In the genomic region with DNA sequence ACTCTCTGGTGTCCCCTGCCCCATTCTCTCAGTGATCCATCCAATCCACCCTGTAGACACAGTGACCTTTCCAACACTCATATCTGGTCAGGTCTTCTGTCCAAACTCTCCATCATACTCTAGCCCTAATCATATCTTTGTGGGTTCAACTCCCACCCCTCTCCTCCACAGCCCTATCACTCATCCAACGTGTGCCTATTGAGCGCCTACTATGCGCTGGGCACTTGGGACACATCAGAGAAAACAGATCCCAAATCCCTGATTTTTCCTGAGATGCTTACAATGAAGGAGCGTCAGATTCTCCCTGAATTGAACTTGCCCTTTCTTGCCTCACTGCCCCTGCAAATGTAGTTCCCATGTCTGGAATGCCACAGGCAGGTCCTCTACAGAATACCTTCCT, we compare ENCODE assay signal across 10 cellular contexts. TPM values are rescaled to one million over a fixed set of nuclear protein-coding genes. Genes with fewer than 3 reads are reported as not detected.
DNase-seq lines count a peak whose midpoint lies in the region; ATAC-seq and TF ChIP-seq lines count a peak whose summit lies in the region.
"Had no signal": no experiment of that assay in that cellular context is flagged by ENCODE, and none has a peak within 500 bp of the region (broad histone marks: within the 10 kb centered on the region; RNA-seq: fewer than 3 reads in every experiment).

No MANE protein-coding gene starts in this region.

- DNase-seq in activated T-cell treated with anti-CD3 and anti-CD28 coated beads, Interleukin-2, amount 50 U/mL, for 72 hours: no peak
- no peak for DNase-seq in activated T-cell treated with anti-CD3 and anti-CD28 coated beads, Interleukin-2, amount 50 U/mL, for 24 hours
- DNase-seq in SK-N-DZ (ENCODE audit: low spot score): no peak
- DNase-seq: mammary epithelial cell had no signal

- no peak overlapping the region for H3K4me3 Mint-ChIP-seq in activated T-cell treated with anti-CD3 and anti-CD28 coated beads, Interleukin-2, amount 50 U/mL, for 72 hours
- no peak overlapping the region for H3K4me3 Mint-ChIP-seq in activated T-cell treated with anti-CD3 and anti-CD28 coated beads, Interleukin-2, amount 50 U/mL, for 24 hours
- peak overlapping the region; percentile 11 to 72 (median 61) for H3K4me3 Mint-ChIP-seq in nephron

- no peak overlapping the region for H3K4me3 ChIP-seq in SU-DHL-6 (ENCODE audit: insufficient read depth, low read length, poor library complexity, severe bottlenecking)

- H3K9me3 ChIP-seq in SU-DHL-6 (ENCODE audit: insufficient read depth, low read length): no peaks in the 10 kb centered on the region

- no peaks in the 10 kb centered on the region; the same call in 1 of the 2 replicates for H4K20me1 ChIP-seq in SU-DHL-6 (ENCODE audit: low read depth, low read length)

- H3K27ac ChIP-seq in SU-DHL-6 (ENCODE audit: low read depth, low read length): no peak overlapping the region

- peaks cover 9% of the 10 kb centered on the region for H3K36me3 ChIP-seq in SU-DHL-6 (ENCODE audit: low read length)

- TF ChIP-seq CTCF in SU-DHL-6 (IDR thresholded peaks at IDR 0.05; ENCODE audit: insufficient read depth, low read length, poor library complexity, severe bottlenecking): no peak
- TF ChIP-seq CTCF in nephron (IDR thresholded peaks at IDR 0.05; ENCODE audit: unreplicated experiment in 3 of 3): no peak

- peaks cover 10 to 26% of the 10 kb centered on the region in 2 donors for H3K36me3 Mint-ChIP-seq in activated T-cell treated with anti-CD3 and anti-CD28 coated beads, Interleukin-2, amount 50 U/mL, for 72 hours (ENCODE audit: insufficient read depth in 2 of 2)
- H3K36me3 Mint-ChIP-seq in activated T-cell treated with anti-CD3 and anti-CD28 coated beads, Interleukin-2, amount 50 U/mL, for 24 hours (ENCODE audit: low read depth): peaks cover 34% of the 10 kb centered on the region
- H3K36me3 Mint-ChIP-seq in nephron (ENCODE audit: low read depth): peaks cover 30% of the 10 kb centered on the region

- H3K4me2 ChIP-seq in SU-DHL-6 (ENCODE audit: low read depth, low read length, poor library complexity, severe bottlenecking): peak overlapping the region; percentile 81

- no peak for ATAC-seq in activated T-cell treated with anti-CD3 and anti-CD28 coated beads, Interleukin-2, amount 50 U/mL, for 72 hours (replicated peaks in 1 of 2)
- ATAC-seq in HG03439 (IDR thresholded peaks at IDR 0.05; ENCODE audit: unreplicated experiment): no peak

- H3K27ac Mint-ChIP-seq in activated T-cell treated with anti-CD3 and anti-CD28 coated beads, Interleukin-2, amount 50 U/mL, for 72 hours: peak overlapping the region; percentile 76
- no peak overlapping the region for H3K27ac Mint-ChIP-seq in activated T-cell treated with anti-CD3 and anti-CD28 coated beads, Interleukin-2, amount 50 U/mL, for 24 hours
- H3K27ac Mint-ChIP-seq in nephron: no peak overlapping the region

- H2AFZ ChIP-seq in SU-DHL-6 (ENCODE audit: low read depth, low read length, severe bottlenecking): no peak overlapping the region

- no peaks in the 10 kb centered on the region for H3K9me3 Mint-ChIP-seq in activated T-cell treated with anti-CD3 and anti-CD28 coated beads, Interleukin-2, amount 50 U/mL, for 72 hours
- H3K9me3 Mint-ChIP-seq in activated T-cell treated with anti-CD3 and anti-CD28 coated beads, Interleukin-2, amount 50 U/mL, for 24 hours: no peaks in the 10 kb centered on the region
- H3K9me3 Mint-ChIP-seq in nephron: no peaks in the 10 kb centered on the region

- H3K27me3 ChIP-seq in SU-DHL-6 (ENCODE audit: low read length): no peaks in the 10 kb centered on the region

- no peak overlapping the region for H3K9ac ChIP-seq in SU-DHL-6 (ENCODE audit: low read length)
- H3K9ac ChIP-seq: parathyroid adenoma had no signal

- peaks cover 44% of the 10 kb centered on the region for H3K79me2 ChIP-seq in SU-DHL-6 (ENCODE audit: insufficient read depth, low read length)
- H3K79me2 ChIP-seq: parathyroid adenoma had no signal

- H3K9me2 ChIP-seq in SU-DHL-6 (replicated peaks; ENCODE audit: insufficient read depth, low read length): no peaks in the 10 kb centered on the region

- H3K27me3 Mint-ChIP-seq in activated T-cell treated with anti-CD3 and anti-CD28 coated beads, Interleukin-2, amount 50 U/mL, for 72 hours (ENCODE audit: low read depth): no peaks in the 10 kb centered on the region
- H3K27me3 Mint-ChIP-seq in activated T-cell treated with anti-CD3 and anti-CD28 coated beads, Interleukin-2, amount 50 U/mL, for 24 hours: no peaks in the 10 kb centered on the region
- no peaks in the 10 kb centered on the region for H3K27me3 Mint-ChIP-seq in nephron (ENCODE audit: low read depth)

- H3K4me1 Mint-ChIP-seq in activated T-cell treated with anti-CD3 and anti-CD28 coated beads, Interleukin-2, amount 50 U/mL, for 72 hours (ENCODE audit: low read depth): peaks cover 10% of the 10 kb centered on the region
- peaks cover 27% of the 10 kb centered on the region for H3K4me1 Mint-ChIP-seq in activated T-cell treated with anti-CD3 and anti-CD28 coated beads, Interleukin-2, amount 50 U/mL, for 24 hours (ENCODE audit: low read depth)
- no peaks in the 10 kb centered on the region for H3K4me1 Mint-ChIP-seq in nephron

- H3F3A ChIP-seq in SU-DHL-6 (ENCODE audit: insufficient read depth): no peaks in the 10 kb centered on the region

RNA-seq across cellular contexts. Expression of a gene that starts 1.8 kb away (rescaled TPM):
- total RNA-seq in activated T-cell treated with anti-CD3 and anti-CD28 coated beads, Interleukin-2, amount 50 U/mL, for 72 hours: 10 to 100 TPM; 56.5 to 78.8 TPM
- polyA plus RNA-seq in SK-N-DZ (2014; cell fraction: cytosol; rRNA removed): 128 and 179 TPM in 2 replicates
- polyA plus RNA-seq in SK-N-DZ (2014; cell fraction: nucleus; rRNA removed): 78.1 and 78.2 TPM in 2 replicates

RNA-seq across cellular contexts. Expression of a gene that starts 17.6 kb away (rescaled TPM):
- 10 to 100 TPM; 67.0 to 82.1 TPM for total RNA-seq in activated T-cell treated with anti-CD3 and anti-CD28 coated beads, Interleukin-2, amount 50 U/mL, for 72 hours
- 4.0 and 5.0 TPM in 2 replicates for polyA plus RNA-seq in SK-N-DZ (2014; cell fraction: cytosol; rRNA removed)
- polyA plus RNA-seq in SK-N-DZ (2014; cell fraction: nucleus; rRNA removed): 1.1 and 8.8 TPM in 2 replicates

RNA-seq across cellular contexts. Expression of a gene that starts 20.6 kb away (rescaled TPM):
- total RNA-seq in activated T-cell treated with anti-CD3 and anti-CD28 coated beads, Interleukin-2, amount 50 U/mL, for 72 hours: 1 to 10 TPM; 5.8 to 6.3 TPM
- polyA plus RNA-seq in SK-N-DZ (2014; cell fraction: cytosol; rRNA removed): 27.7 and 40.1 TPM in 2 replicates
- polyA plus RNA-seq in SK-N-DZ (2014; cell fraction: nucleus; rRNA removed): 21.8 and 34.0 TPM in 2 replicates

RNA-seq across cellular contexts. Expression of a gene that starts 32.8 kb away (rescaled TPM):
- 10 to 100 TPM; 10.5 to 13.1 TPM for total RNA-seq in activated T-cell treated with anti-CD3 and anti-CD28 coated beads, Interleukin-2, amount 50 U/mL, for 72 hours
- polyA plus RNA-seq in SK-N-DZ (2014; cell fraction: cytosol; rRNA removed): 35.7 and 36.2 TPM in 2 replicates
- polyA plus RNA-seq in SK-N-DZ (2014; cell fraction: nucleus; rRNA removed): 28.7 and 38.1 TPM in 2 replicates

RNA-seq across cellular contexts. Expression of a gene that starts 44.5 kb away (rescaled TPM):
- 100 to 1,000 TPM; 517 to 673 TPM for total RNA-seq in activated T-cell treated with anti-CD3 and anti-CD28 coated beads, Interleukin-2, amount 50 U/mL, for 72 hours
- not detected in 2 replicates for polyA plus RNA-seq in SK-N-DZ (2014; cell fraction: cytosol; rRNA removed)
- 0.14 TPM in 1 of 2 replicates, not detected in the other for polyA plus RNA-seq in SK-N-DZ (2014; cell fraction: nucleus; rRNA removed)
- total RNA-seq: Daoy, mammary epithelial cell had no signal
- polyA plus RNA-seq: AG04450, mammary epithelial cell had no signal

Comparison
In these comparisons a context has a peak if more than half of its experiments do, and no peak if none do; other contexts are left out.
1. H3K4me3 Mint-ChIP-seq: peak in nephron (3 of 3); none in activated T-cell treated with anti-CD3 and anti-CD28 coated beads, Interleukin-2, amount 50 U/mL, for 72 hours (0 of 2) and activated T-cell treated with anti-CD3 and anti-CD28 coated beads, Interleukin-2, amount 50 U/mL, for 24 hours (single experiment).